Comparison of ENCODE assay signal across 8 cellular contexts in the genomic region with DNA sequence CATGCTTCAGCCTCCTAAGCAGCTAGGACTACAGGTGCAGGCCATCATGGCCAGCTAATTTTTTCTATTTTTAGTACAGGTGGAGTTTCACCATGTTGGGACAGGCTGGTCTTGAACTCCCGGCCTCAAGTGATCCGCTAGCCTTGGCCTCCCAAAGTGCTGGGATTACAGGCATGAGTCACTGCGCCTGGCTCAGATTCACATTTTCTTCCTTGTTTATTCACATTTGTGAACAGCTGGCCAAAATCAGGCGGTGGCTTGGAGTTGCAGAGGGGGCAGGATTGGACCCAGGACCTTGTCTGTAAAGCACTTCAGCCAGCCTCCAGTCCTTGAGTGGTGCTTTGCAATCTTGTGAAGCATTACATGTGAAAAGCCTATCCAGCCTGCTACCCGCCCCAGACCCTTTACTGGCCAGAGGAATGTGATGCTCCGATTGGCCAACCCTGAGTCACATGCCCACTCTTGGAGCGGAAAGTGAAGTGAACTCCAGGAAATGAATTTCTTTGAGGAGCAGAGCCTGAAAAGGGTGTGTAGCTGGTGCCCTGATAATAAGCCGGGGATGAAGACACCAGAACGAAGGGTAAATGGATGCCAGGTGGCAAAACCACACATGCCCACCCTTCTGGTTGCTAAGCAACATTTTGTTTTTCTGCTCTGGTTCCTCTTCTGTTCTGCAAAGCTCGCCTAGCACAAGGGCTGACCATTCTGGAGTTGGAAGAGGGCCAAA.
A peak's percentile ranks its signal among the peaks of the same experiment; 100 is the strongest.
DNase-seq lines count a peak whose midpoint lies in the region; ATAC-seq and TF ChIP-seq lines count a peak whose summit lies in the region.

No MANE protein-coding gene starts in this region.

- H3K4me3 ChIP-seq in cardiac fibroblast (replicated peaks in 1 of 2; ENCODE audit: low read depth in 2 of 2, low read length in 2 of 2), result peak overlapping the region; percentile 2 to 32
- peak overlapping the region in 1 of 2 donors; percentile 17 for H3K4me3 ChIP-seq in left lung
- H3K4me3 ChIP-seq in thoracic aorta, result peak overlapping the region; percentile 57

- H3K27ac Mint-ChIP-seq in activated T-cell treated with anti-CD3 and anti-CD28 coated beads, Interleukin-2, amount 50 U/mL, for 72 hours, result no peak overlapping the region

- H3K27me3 Mint-ChIP-seq in activated T-cell treated with anti-CD3 and anti-CD28 coated beads, Interleukin-2, amount 50 U/mL, for 72 hours (ENCODE audit: low read depth), result no peaks in the 10 kb centered on the region

- H3K36me3 ChIP-seq in left lung (no peaks in the 10 kb centered on the region), thoracic aorta (no peaks in the 10 kb centered on the region)

- no peaks in the 10 kb centered on the region for H3K9me3 Mint-ChIP-seq in activated T-cell treated with anti-CD3 and anti-CD28 coated beads, Interleukin-2, amount 50 U/mL, for 72 hours

- H3K27ac ChIP-seq in left lung, result peak overlapping the region; percentile 80 to 87
- H3K27ac ChIP-seq in thoracic aorta, result peak overlapping the region; percentile 58 to 73

- H3K4me1 ChIP-seq in left lung (peaks cover 9 to 55% of the 10 kb centered on the region in 2 donors), thoracic aorta (ENCODE audit: control insufficient read depth in 1 of 2, low read depth in 2 of 2) (peaks cover 0 to 33% of the 10 kb centered on the region in 2 donors)

- DNase-seq in CD1c-positive myeloid dendritic cell (ENCODE audit: extremely low spot score), result peak; percentile 75
- DNase-seq in NCI-H524 treated with DMSO at 0.1 percent for 48 hours (lab: John Stamatoyannopoulos, UW), result peak; percentile 96
- DNase-seq in cardiac fibroblast (ENCODE audit: low read depth in 2 of 2), result peak; percentile 90 to 100
- peak; percentile 78 to 95 for DNase-seq in left lung
- DNase-seq in thoracic aorta (ENCODE audit: low spot score), result peak; percentile 62
- no peak for DNase-seq in activated T-cell treated with anti-CD3 and anti-CD28 coated beads, Interleukin-2, amount 50 U/mL, for 72 hours
- no peak for DNase-seq in activated CD4-positive, alpha-beta T cell treated with anti-CD3 and anti-CD28 coated beads, Interleukin-2, amount 50 U/mL, for 48 hours

- H3K4me1 Mint-ChIP-seq in activated T-cell treated with anti-CD3 and anti-CD28 coated beads, Interleukin-2, amount 50 U/mL, for 72 hours (ENCODE audit: low read depth), result peaks cover 58% of the 10 kb centered on the region

- H3K27me3 ChIP-seq in left lung (no peaks in the 10 kb centered on the region), thoracic aorta (replicated peaks; ENCODE audit: insufficient read depth) (no peaks in the 10 kb centered on the region)

- ATAC-seq in HG03175 (IDR thresholded peaks at IDR 0.05; ENCODE audit: unreplicated experiment), result peak; percentile 51
- ATAC-seq in left lung, result peak; percentile 89
- peak; percentile 93 for ATAC-seq in thoracic aorta (ENCODE audit: insufficient number of reproducible peaks, low FRiP score, low read depth)
- no peak for ATAC-seq in activated T-cell treated with anti-CD3 and anti-CD28 coated beads, Interleukin-2, amount 50 U/mL, for 72 hours (replicated peaks in 1 of 2)

- no peaks in the 10 kb centered on the region for H3K36me3 Mint-ChIP-seq in activated T-cell treated with anti-CD3 and anti-CD28 coated beads, Interleukin-2, amount 50 U/mL, for 72 hours (ENCODE audit: insufficient read depth in 2 of 2)

- no peak overlapping the region for H3K4me3 Mint-ChIP-seq in activated T-cell treated with anti-CD3 and anti-CD28 coated beads, Interleukin-2, amount 50 U/mL, for 72 hours

- no peaks in the 10 kb centered on the region for H3K9me3 ChIP-seq in left lung
- H3K9me3 ChIP-seq in thoracic aorta, result no peaks in the 10 kb centered on the region

- intact Hi-C loops in left lung (cut with DNase I), result no loop called here

- TF ChIP-seq CTCF in cardiac fibroblast (IDR thresholded peaks at IDR 0.05; ENCODE audit: low read depth, low read length) (no peak), left lung (IDR thresholded peaks at IDR 0.05) (no peak), thoracic aorta (IDR thresholded peaks at IDR 0.05) (no peak)

Comparison
In these comparisons a context has a peak if more than half of its experiments do, and no peak if none do; other contexts are left out.
1. DNase-seq: peak in CD1c-positive myeloid dendritic cell (single experiment), NCI-H524 treated with DMSO at 0.1 percent for 48 hours (single experiment), cardiac fibroblast (2 of 2), left lung (2 of 2) and thoracic aorta (single experiment); none in activated T-cell treated with anti-CD3 and anti-CD28 coated beads, Interleukin-2, amount 50 U/mL, for 72 hours (0 of 2) and activated CD4-positive, alpha-beta T cell treated with anti-CD3 and anti-CD28 coated beads, Interleukin-2, amount 50 U/mL, for 48 hours (0 of 2).
2. ATAC-seq: peak in HG03175 (single experiment), left lung (single experiment) and thoracic aorta (single experiment); none in activated T-cell treated with anti-CD3 and anti-CD28 coated beads, Interleukin-2, amount 50 U/mL, for 72 hours (0 of 2).